Comparison of ENCODE assay signal across 7 cellular contexts in genomic region chr5:18465833-18466681, GRCh38.
DNase-seq lines count a peak whose midpoint lies in the region; ATAC-seq and TF ChIP-seq lines count a peak whose summit lies in the region.

No MANE protein-coding gene starts in this region.

- H3K36me3 ChIP-seq in GM23248 (ENCODE audit: low read depth) = no peaks in the 10 kb centered on the region
- no peaks in the 10 kb centered on the region for H3K36me3 ChIP-seq in Karpas-422 (ENCODE audit: insufficient read depth, low read length)

- no peaks in the 10 kb centered on the region for H3K9me2 ChIP-seq in GM23248 (ENCODE audit: insufficient read depth)
- H3K9me2 ChIP-seq in Karpas-422 (replicated peaks; ENCODE audit: insufficient read depth, low read length) = no peaks in the 10 kb centered on the region

- H3K27me3 ChIP-seq in GM23248 (replicated peaks; ENCODE audit: insufficient read depth) (no peaks in the 10 kb centered on the region), Karpas-422 (ENCODE audit: low read length) (no peaks in the 10 kb centered on the region)

- 42 to 46% methylated on average over 11 of the region's 11 CpGs for WGBS in GM23248 (ENCODE audit: low coverage in 1 of 2, low lambda C conversion rate in 2 of 2, missing lambda C conversion rate in 2 of 2), 2 experiments

- H3K4me3 ChIP-seq in GM23248 (no peak overlapping the region), Karpas-422 (ENCODE audit: low read length) (no peak overlapping the region), astrocyte of the spinal cord (ENCODE audit: low read depth, low read length) (no peak overlapping the region)

- no peaks in the 10 kb centered on the region for H3K9me3 ChIP-seq in GM23248 (ENCODE audit: low read depth)
- H3K9me3 ChIP-seq in Karpas-422 (ENCODE audit: low read length) = no peaks in the 10 kb centered on the region; the same call in 1 of the 2 replicates

- H3K27ac ChIP-seq in GM23248 = no peak overlapping the region
- H3K27ac ChIP-seq in Karpas-422 (ENCODE audit: low read length) = no peak overlapping the region

- no peak for ATAC-seq in stimulated activated naive CD8-positive, alpha-beta T cell treated with anti-CD3 and anti-CD28 coated beads, Interleukin-15, Interleukin-2, amounts not matched to agents 100 U/mL and 50 U/mL, for 24 hours

- H3K4me2 ChIP-seq in GM23248 (ENCODE audit: unreplicated experiment) (no peak overlapping the region), Karpas-422 (ENCODE audit: low read depth, low read length, poor library complexity, severe bottlenecking) (no peak overlapping the region)

- peak; percentile 63 for DNase-seq in GM23248
- peak; percentile 88 for DNase-seq in Karpas-422
- peak; percentile 26 for DNase-seq in OCI-M2 (lab: John Stamatoyannopoulos, UW; ENCODE audit: unreplicated experiment)
- DNase-seq in astrocyte of the spinal cord (ENCODE audit: low read depth, low spot score) = peak; percentile 75
- DNase-seq in kidney glomerular epithelial cell (lab: John Stamatoyannopoulos, UW) = peak; percentile 38
- peak; percentile 40 for DNase-seq in stimulated activated naive CD8-positive, alpha-beta T cell treated with anti-CD3 and anti-CD28 coated beads, Interleukin-15, Interleukin-2, amounts not matched to agents 100 U/mL and 50 U/mL, for 24 hours

- TF ChIP-seq CTCF in GM12872 (IDR thresholded peaks at IDR 0.05; ENCODE audit: insufficient read depth, low read depth, low read length) = peak; percentile 66
- TF ChIP-seq CTCF in astrocyte of the spinal cord (IDR thresholded peaks at IDR 0.05; ENCODE audit: low read depth, low read length) = peak; percentile 73

- H4K20me1 ChIP-seq in GM23248 (ENCODE audit: insufficient read depth) (no peaks in the 10 kb centered on the region), Karpas-422 (ENCODE audit: insufficient read depth, low read depth, low read length) (no peaks in the 10 kb centered on the region)

- H2AFZ ChIP-seq in GM23248 (no peak overlapping the region), Karpas-422 (ENCODE audit: low read length) (no peak overlapping the region)

- in situ Hi-C loops in GM23248 (cut with MboI) = no loop called here
- in situ Hi-C loops in astrocyte of the spinal cord (cut with HindIII; ENCODE audit: low sequenced_read_pairs) = no loop called here

- H3K4me1 ChIP-seq in GM23248 (ENCODE audit: insufficient read depth) = no peaks in the 10 kb centered on the region
- H3K4me1 ChIP-seq in Karpas-422 (ENCODE audit: low read length) = no peaks in the 10 kb centered on the region

- H3K9ac ChIP-seq in GM23248 (no peak overlapping the region), Karpas-422 (ENCODE audit: low read length) (no peak overlapping the region)

- no peaks in the 10 kb centered on the region for H3F3A ChIP-seq in GM23248 (ENCODE audit: insufficient read depth)

- H3K79me2 ChIP-seq in GM23248 (ENCODE audit: insufficient read depth) = no peaks in the 10 kb centered on the region
- H3K79me2 ChIP-seq in Karpas-422 (ENCODE audit: low read length) = no peaks in the 10 kb centered on the region

Comparison
In these comparisons a context has a peak if more than half of its experiments do, and no peak if none do; other contexts are left out.
1. DNase-seq: peak in every context shown above with its lines; median percentile 88 in Karpas-422; 75 in astrocyte of the spinal cord; 63 in GM23248; 40 in stimulated activated naive CD8-positive, alpha-beta T cell treated with anti-CD3 and anti-CD28 coated beads, Interleukin-15, Interleukin-2, amounts not matched to agents 100 U/mL and 50 U/mL, for 24 hours; 38 in kidney glomerular epithelial cell; 26 in OCI-M2.